Comparison of ENCODE assay signal across 28 cellular contexts in the genomic region with DNA sequence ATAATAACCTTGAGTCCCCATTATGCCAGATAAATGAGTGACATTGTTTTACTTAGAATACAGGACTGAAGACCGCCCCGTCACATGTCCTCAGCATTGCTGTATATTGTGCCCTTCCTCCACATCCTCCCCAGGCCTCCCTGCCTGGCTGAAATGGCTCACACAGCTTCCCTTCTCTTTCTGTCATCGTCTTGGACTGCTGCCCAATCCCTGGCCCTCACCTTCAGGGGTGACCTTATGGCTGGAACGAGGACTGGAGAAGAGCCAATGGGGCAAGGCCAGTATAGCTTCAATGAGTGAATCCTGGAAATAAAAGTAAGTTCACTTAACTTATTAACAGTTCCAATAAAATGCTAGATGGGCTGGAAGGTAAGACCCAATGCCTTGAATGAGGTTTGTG. TPM values are rescaled to one million over a fixed set of nuclear protein-coding genes. Genes with fewer than 3 reads are reported as not detected.
"Had no signal": no experiment of that assay in that cellular context is flagged by ENCODE, and none has a peak within 500 bp of the region (broad histone marks: within the 10 kb centered on the region; RNA-seq: fewer than 3 reads in every experiment).

No MANE protein-coding gene starts in this region.

- H3K36me3 ChIP-seq: ascending aorta, breast epithelium, cardiac muscle cell had no signal

- H3K9me3 ChIP-seq: ascending aorta, breast epithelium had no signal

- DNase-seq: activated CD4-positive, alpha-beta memory T cell treated with anti-CD3 and anti-CD28 coated beads for 36 hours; activated CD4-positive, alpha-beta T cell treated with anti-CD3 and anti-CD28 coated beads for 36 hours; activated CD4-positive, alpha-beta T cell treated with anti-CD3 and anti-CD28 coated beads, Interleukin-2, amount 10 ng/mL, durations not matched to agents 24 days and 14 days; activated CD4-positive, CD25-positive, alpha-beta regulatory T cell; activated CD4-positive, CD25-positive, alpha-beta regulatory T cell treated with anti-CD3 and anti-CD28 coated beads, Interleukin-2, amount 50 U/mL, for 72 hours; activated CD8-positive, alpha-beta memory T cell treated with anti-CD3 and anti-CD28 coated beads, Interleukin-2, amount 10 ng/mL, durations not matched to agents 7 days and 5 days; activated CD8-positive, alpha-beta memory T cell treated with anti-CD3 and anti-CD28 coated beads, Interleukin-2, amount 50 U/mL, for 4 hours; activated CD8-positive, alpha-beta T cell treated with anti-CD3 and anti-CD28 coated beads, Interleukin-2, amount 10 ng/mL, durations not matched to agents 7 days and 5 days; activated effector memory CD4-positive, alpha-beta T cell treated with anti-CD3 and anti-CD28 coated beads, Interleukin-2, amount 50 U/mL, for 16 hours; activated naive CD4-positive, alpha-beta T cell treated with anti-CD3 and anti-CD28 coated beads for 36 hours; activated naive CD8-positive, alpha-beta T cell treated with anti-CD3 and anti-CD28 coated beads for 36 hours; activated naive CD8-positive, alpha-beta T cell treated with anti-CD3 and anti-CD28 coated beads, Interleukin-2, amount 50 U/mL, for 24 hours; activated T-cell treated with anti-CD3 and anti-CD28 coated beads, Interleukin-2, amount 50 U/mL, for 1 hour; activated T-cell treated with anti-CD3 and anti-CD28 coated beads, Interleukin-2, amount 50 U/mL, for 48 hours; dorsolateral prefrontal cortex; effector memory CD4-positive, alpha-beta T cell; endodermal cell; foreskin fibroblast; glutamatergic neuron; T-helper 1 cell; T-helper 17 cell; T1000 had no signal

- ATAC-seq: activated CD4-positive, alpha-beta T cell treated with anti-CD3 and anti-CD28 coated beads for 36 hours; activated CD8-positive, alpha-beta memory T cell treated with anti-CD3 and anti-CD28 coated beads, Interleukin-2, amount 10 ng/mL, durations not matched to agents 7 days and 5 days; activated CD8-positive, alpha-beta T cell treated with anti-CD3 and anti-CD28 coated beads, Interleukin-2, amount 10 ng/mL, durations not matched to agents 7 days and 5 days; activated naive CD8-positive, alpha-beta T cell treated with anti-CD3 and anti-CD28 coated beads, Interleukin-2, amount 50 U/mL, for 24 hours; esophagus mucosa; T-helper 17 cell had no signal

- H3K27ac ChIP-seq: ascending aorta, breast epithelium, cardiac muscle cell, coronary artery, dorsolateral prefrontal cortex had no signal

- H3K4me1 ChIP-seq: ascending aorta, breast epithelium had no signal

- H3K4me3 ChIP-seq: ascending aorta, breast epithelium, cardiac muscle cell, coronary artery, dorsolateral prefrontal cortex had no signal

- H3K27me3 ChIP-seq: ascending aorta, cardiac muscle cell had no signal

RNA-seq across cellular contexts. Expression of a gene that starts 2.7 kb away (rescaled TPM):
- total RNA-seq: ascending aorta, epithelial cell of proximal tubule, esophagus mucosa had no signal
